ENCODE assay signal across 19 cellular contexts in the genomic region with DNA sequence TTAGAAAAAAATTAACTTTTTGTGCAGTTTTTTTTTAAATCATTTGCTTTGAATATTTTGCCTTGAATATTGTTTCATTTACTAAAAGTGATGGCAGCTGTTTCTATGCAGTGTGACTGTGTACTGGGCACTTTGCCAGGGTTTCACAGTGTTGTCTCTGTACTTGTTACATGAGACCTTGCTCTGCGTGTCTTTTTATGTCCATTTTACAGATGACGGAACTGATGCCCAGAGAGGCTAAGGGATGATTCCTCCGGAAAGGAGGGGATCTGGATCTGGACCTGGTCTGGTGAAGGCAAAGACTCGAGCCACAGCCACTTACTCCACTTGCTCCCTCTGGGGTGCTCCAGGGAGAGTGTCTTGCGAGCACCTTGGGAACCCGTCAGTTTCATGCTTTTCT.
DNase-seq lines count a peak whose midpoint lies in the region; TF ChIP-seq lines count a peak whose summit lies in the region.
"Had no signal": no experiment of that assay in that cellular context is flagged by ENCODE, and none has a peak within 500 bp of the region (broad histone marks: within the 10 kb centered on the region; RNA-seq: fewer than 3 reads in every experiment).

No MANE protein-coding gene starts in this region.

- TF ChIP-seq CTCF in MCF 10A (IDR thresholded peaks at IDR 0.05; ENCODE audit: unreplicated experiment), result no peak
- no peak for TF ChIP-seq CTCF in breast epithelium (IDR thresholded peaks at IDR 0.05)
- TF ChIP-seq CTCF in cardiac fibroblast (IDR thresholded peaks at IDR 0.05; ENCODE audit: low read depth, low read length), result no peak
- no peak for TF ChIP-seq CTCF in thyroid gland (IDR thresholded peaks at IDR 0.05)
- no peak for TF ChIP-seq CTCF in esophagus muscularis mucosa (IDR thresholded peaks at IDR 0.05)

- H3K27me3 Mint-ChIP-seq in MCF 10A (ENCODE audit: insufficient read depth, unreplicated experiment), result peaks cover 22% of the 10 kb centered on the region

- H3K4me3 ChIP-seq in breast epithelium (no peak overlapping the region), cardiac fibroblast (replicated peaks in 1 of 2; ENCODE audit: low read depth in 2 of 2, low read length in 2 of 2) (no peak overlapping the region), thyroid gland (replicated peaks in 1 of 3) (no peak overlapping the region), esophagus muscularis mucosa (no peak overlapping the region)
- H3K4me3 ChIP-seq: GM12878 had no signal

- POLR2A ChIA-PET in MCF 10A (lab: Yijun Ruan, JAX), result no interaction called here

- H3K9me3 ChIP-seq in breast epithelium (peaks cover 0 to 4% of the 10 kb centered on the region in 2 donors), thyroid gland (no peaks in the 10 kb centered on the region), esophagus muscularis mucosa (peaks cover 0 to 6% (median 4%) of the 10 kb centered on the region in 4 donors)
- H3K9me3 ChIP-seq: SK-N-SH had no signal

- H3K9me3 Mint-ChIP-seq in MCF 10A (ENCODE audit: unreplicated experiment), result no peaks in the 10 kb centered on the region

- intact Hi-C loops in MCF 10A (cut with micrococcal nuclease) (no loop called here), breast epithelium (cut with DNase I; ENCODE audit: low total_unique reads) (no loop called here), thyroid gland (cut with DNase I) (no loop called here), esophagus muscularis mucosa (cut with DNase I) (no loop called here)

- DNase-seq in MCF 10A (ENCODE audit: unreplicated experiment) (peak; percentile 29), breast epithelium (ENCODE audit: low spot score in 2 of 2) (no peak), NCI-H2171 (lab: John Stamatoyannopoulos, UW) (peak; percentile 56), cardiac fibroblast (ENCODE audit: low read depth in 2 of 2) (peak; percentile 12 to 23), thyroid gland (peak; percentile 13 to 14), esophagus muscularis mucosa (ENCODE audit: extremely low spot score) (no peak), T-helper 1 cell (no peak), DMS79 (lab: John Stamatoyannopoulos, UW) (no peak)
- DNase-seq: activated CD4-positive, alpha-beta T cell treated with anti-CD3 and anti-CD28 coated beads for 36 hours; activated CD8-positive, alpha-beta memory T cell treated with anti-CD3 and anti-CD28 coated beads, Interleukin-2, amount 10 ng/mL, durations not matched to agents 7 days and 5 days; activated effector memory CD4-positive, alpha-beta T cell treated with Interleukin-2 at 50 U/mL for 16 hours; amniotic stem cell; CD8-positive, alpha-beta T cell; effector memory CD8-positive, alpha-beta T cell; nucleus accumbens; right cardiac atrium; SK-N-SH; stimulated activated CD4-positive, alpha-beta T cell treated with anti-CD3 and anti-CD28 coated beads, Interleukin-1b, Interleukin-23, amount 100 ng/mL, for 48 hours had no signal

- CTCF ChIA-PET in MCF 10A (lab: Yijun Ruan, JAX), result interaction anchor here (0.6 kb wide), 1 partner anchor 388 kb away, joined by 4 read pairs; no protein-coding TSS in a partner anchor

- 87% methylated on average over 6 of the region's 6 CpGs for WGBS in thyroid gland, 2 donors
- 92% methylated on average over 6 of the region's 6 CpGs for WGBS in esophagus muscularis mucosa

- H3K4me1 ChIP-seq in breast epithelium (no peaks in the 10 kb centered on the region), thyroid gland (no peaks in the 10 kb centered on the region), esophagus muscularis mucosa (peaks cover 0 to 10% (median 5%) of the 10 kb centered on the region in 4 donors)

- H3K27ac Mint-ChIP-seq in MCF 10A (ENCODE audit: low read depth, unreplicated experiment), result no peak overlapping the region
- H3K27ac Mint-ChIP-seq: activated CD4-positive, alpha-beta T cell treated with anti-CD3 and anti-CD28 coated beads for 36 hours; activated CD8-positive, alpha-beta memory T cell treated with anti-CD3 and anti-CD28 coated beads, Interleukin-2, amount 10 ng/mL, durations not matched to agents 7 days and 5 days; CD8-positive, alpha-beta T cell; effector memory CD8-positive, alpha-beta T cell had no signal

- no peak for TF ChIP-seq EP300 in esophagus muscularis mucosa (IDR thresholded peaks at IDR 0.05)

- no peak overlapping the region for H3K4me3 Mint-ChIP-seq in MCF 10A (ENCODE audit: unreplicated experiment)
- H3K4me3 Mint-ChIP-seq: activated CD4-positive, alpha-beta T cell treated with anti-CD3 and anti-CD28 coated beads for 36 hours; activated CD8-positive, alpha-beta memory T cell treated with anti-CD3 and anti-CD28 coated beads, Interleukin-2, amount 10 ng/mL, durations not matched to agents 7 days and 5 days; CD8-positive, alpha-beta T cell; effector memory CD8-positive, alpha-beta T cell had no signal

- no peaks in the 10 kb centered on the region for H3K36me3 Mint-ChIP-seq in MCF 10A (ENCODE audit: insufficient read depth, unreplicated experiment)
- H3K36me3 Mint-ChIP-seq: activated CD8-positive, alpha-beta memory T cell treated with anti-CD3 and anti-CD28 coated beads, Interleukin-2, amount 10 ng/mL, durations not matched to agents 7 days and 5 days; CD8-positive, alpha-beta T cell had no signal

- no peaks in the 10 kb centered on the region for H3K4me1 Mint-ChIP-seq in MCF 10A (ENCODE audit: insufficient read depth, unreplicated experiment)
- H3K4me1 Mint-ChIP-seq: activated CD4-positive, alpha-beta T cell treated with anti-CD3 and anti-CD28 coated beads for 36 hours; activated CD8-positive, alpha-beta memory T cell treated with anti-CD3 and anti-CD28 coated beads, Interleukin-2, amount 10 ng/mL, durations not matched to agents 7 days and 5 days had no signal

- H3K27ac ChIP-seq in breast epithelium (no peak overlapping the region), thyroid gland (no peak overlapping the region), esophagus muscularis mucosa (replicated peaks in 1 of 4) (no peak overlapping the region)

- H3K27me3 ChIP-seq in breast epithelium (no peaks in the 10 kb centered on the region), thyroid gland (no peaks in the 10 kb centered on the region), esophagus muscularis mucosa (peaks cover 0 to 5% (median 0%) of the 10 kb centered on the region in 4 donors)

- H3K36me3 ChIP-seq in breast epithelium (no peaks in the 10 kb centered on the region), thyroid gland (no peaks in the 10 kb centered on the region), esophagus muscularis mucosa (no peaks in the 10 kb centered on the region)

- TF ChIP-seq POLR2A in breast epithelium (IDR thresholded peaks at IDR 0.05), result no peak
- no peak for TF ChIP-seq POLR2A in thyroid gland (IDR thresholded peaks at IDR 0.05)
- TF ChIP-seq POLR2A in esophagus muscularis mucosa (IDR thresholded peaks at IDR 0.05; ENCODE audit: low read depth), result no peak

- no TSS peak for BruUV-seq in MCF 10A (replicated peaks; lab: Mats Ljungman, UMichigan)

Comparison
In these comparisons a context has a peak if more than half of its experiments do, and no peak if none do; other contexts are left out.
1. DNase-seq: peak in MCF 10A (single experiment), NCI-H2171 (single experiment), cardiac fibroblast (2 of 2) and thyroid gland (2 of 2); none in breast epithelium (0 of 2), esophagus muscularis mucosa (single experiment), T-helper 1 cell (0 of 5) and DMS79 (single experiment).